In genomic region chr13:79470666-79471065, GRCh38 we compare ENCODE assay signal across 27 cellular contexts. TPM values are rescaled to one million over a fixed set of nuclear protein-coding genes. Genes with fewer than 3 reads are reported as not detected.
DNase-seq lines count a peak whose midpoint lies in the region; ATAC-seq and TF ChIP-seq lines count a peak whose summit lies in the region.
"Had no signal": no experiment of that assay in that cellular context is flagged by ENCODE, and none has a peak within 500 bp of the region (broad histone marks: within the 10 kb centered on the region; RNA-seq: fewer than 3 reads in every experiment).

No MANE protein-coding gene starts in this region.

- H3K4me3 ChIP-seq in mucosa of descending colon (no peak overlapping the region), BE2C (ENCODE audit: low read depth, low read length) (no peak overlapping the region)
- H3K4me3 ChIP-seq: A549; BLaER1; BLaER1 treated with 17β-estradiol and CSF1 and Interleukin-3, amounts not matched to agents 10 nM and 100 nM had no signal

- TF ChIP-seq CTCF in mucosa of descending colon (IDR thresholded peaks at IDR 0.05) (no peak), BE2C (IDR thresholded peaks at IDR 0.05; ENCODE audit: low read depth, low read length) (no peak)

- H3K27me3 ChIP-seq in BE2C = no peaks in the 10 kb centered on the region
- H3K27me3 ChIP-seq: BLaER1; BLaER1 treated with 17β-estradiol and CSF1 and Interleukin-3, amounts not matched to agents 10 nM and 100 nM had no signal

- intact Hi-C loops in left colon (cut with DNase I, micrococcal nuclease) = no loop called here
- intact Hi-C loops in mucosa of descending colon (cut with DNase I, micrococcal nuclease) = no loop called here

- ATAC-seq in left colon = peak; percentile 75
- peak; percentile 71 for ATAC-seq in mucosa of descending colon
- ATAC-seq: A549; CD8-positive, alpha-beta T cell had no signal

- no peaks in the 10 kb centered on the region for H3K9me3 ChIP-seq in mucosa of descending colon
- H3K9me3 ChIP-seq in BE2C = no peaks in the 10 kb centered on the region
- H3K9me3 ChIP-seq: A549, BLaER1 had no signal

- H3K4me1 ChIP-seq in mucosa of descending colon (ENCODE audit: low read depth) (no peaks in the 10 kb centered on the region), BE2C (no peaks in the 10 kb centered on the region; the same call in 1 of the 2 replicates)
- H3K4me1 ChIP-seq: A549; BLaER1; BLaER1 treated with 17β-estradiol and CSF1 and Interleukin-3, amounts not matched to agents 10 nM and 100 nM had no signal

- DNase-seq in left colon = no peak
- DNase-seq in mucosa of descending colon = no peak
- DNase-seq in BE2C = no peak
- DNase-seq in stimulated activated CD4-positive, alpha-beta T cell treated with anti-CD3 and anti-CD28 coated beads, Interleukin-12 subunit alpha, Interleukin-12 subunit beta, amount 100 ng/mL, for 4 hours = no peak
- DNase-seq: 8988T; ACHN; AML-193; C1 segment of cervical spinal cord; Caco-2; Calu3; CD4-positive, alpha-beta memory T cell; CD4-positive, alpha-beta T cell; CD4-positive, CD25-positive, alpha-beta regulatory T cell; CD8-positive, alpha-beta memory T cell; CD8-positive, alpha-beta T cell; COR-L47; DMS 273 treated with DMSO at 0.1 percent for 48 hours; DMS153; DMS53; DMS79; DMS79 treated with DMSO at 0.1 percent for 48 hours; DND-41; EL had no signal

- H3K36me3 ChIP-seq in mucosa of descending colon (ENCODE audit: low read depth) = no peaks in the 10 kb centered on the region
- no peaks in the 10 kb centered on the region for H3K36me3 ChIP-seq in BE2C
- H3K36me3 ChIP-seq: BLaER1; BLaER1 treated with 17β-estradiol and CSF1 and Interleukin-3, amounts not matched to agents 10 nM and 100 nM had no signal

RNA-seq across cellular contexts. Expression of gene NDFIP2, which starts 10.3 kb away (rescaled TPM):
- 100 to 1,000 TPM; 117 to 129 TPM for total RNA-seq in left colon
- total RNA-seq in mucosa of descending colon = 100 to 1,000 TPM in 2 of 3 donors, 10 to 100 TPM in 1; 64.9 to 141 (median 136) TPM
- polyA plus RNA-seq in BE2C (2012; ENCODE audit: insufficient read depth, insufficient read length, low read depth) = 54.6 TPM
- polyA plus RNA-seq: CD14-positive monocyte had no signal
